In the genomic region with DNA sequence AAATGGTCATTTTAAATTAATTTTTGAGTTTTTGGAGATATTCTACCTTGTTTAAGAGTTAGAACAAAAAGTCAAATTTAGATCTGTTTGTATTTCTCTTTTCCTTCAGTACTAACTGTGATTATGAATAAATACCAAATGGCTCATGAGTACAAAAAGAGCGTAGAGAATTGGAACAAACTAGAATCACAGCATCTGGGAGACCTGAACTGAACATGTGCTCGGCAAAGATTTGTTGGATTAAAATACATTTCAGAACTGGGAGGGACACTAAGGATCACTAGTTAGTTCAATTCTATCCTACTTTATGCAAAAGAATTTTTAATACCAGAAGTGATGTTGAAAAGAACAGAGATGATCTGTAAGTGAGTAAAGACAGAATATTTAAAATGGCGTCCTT, we compare ENCODE assay signal across 8 cellular contexts. TPM values are rescaled to one million over a fixed set of nuclear protein-coding genes. Genes with fewer than 3 reads are reported as not detected.
"Had no signal": no experiment of that assay in that cellular context is flagged by ENCODE, and none has a peak within 500 bp of the region (broad histone marks: within the 10 kb centered on the region; RNA-seq: fewer than 3 reads in every experiment).

No MANE protein-coding gene starts in this region.

- DNase-seq: IMR-90, KBM-7, KG1 had no signal

- ATAC-seq: HepG2, K562 had no signal

- H3K9me3 Mint-ChIP-seq: IgD-negative memory B cell had no signal

- H3K36me3 Mint-ChIP-seq: IgD-negative memory B cell had no signal

- H3K27me3 Mint-ChIP-seq: IgD-negative memory B cell had no signal

- H3K27ac Mint-ChIP-seq: IgD-negative memory B cell had no signal

- H3K4me3 Mint-ChIP-seq: IgD-negative memory B cell had no signal

RNA-seq across cellular contexts. Expression of gene OLFM3, which starts 19.5 kb away (rescaled TPM):
- total RNA-seq: HepG2, HT-29, HT1080, IMR-90 had no signal
